In genomic region chr10:3631709-3632330, GRCh38 we compare ENCODE assay signal across 1 cellular context.
TF ChIP-seq lines count a peak whose summit lies in the region.

No MANE protein-coding gene starts in this region.

TF ChIP-seq in K562, 482 proteins besides CTCF, POLR2A, EP300 and RAD21:
- TF ChIP-seq HES1 (IDR thresholded peaks at IDR 0.05; ENCODE audit: low read depth), result no peak
- peak; percentile 57 for TF ChIP-seq EGR1 (conservative IDR thresholded peaks at IDR 0.05)
- no peak for TF ChIP-seq MTA2 (IDR thresholded peaks at IDR 0.05; ENCODE audit: low read depth)
- peak; percentile 41 for TF ChIP-seq FOSL1 (tag; conservative IDR thresholded peaks at IDR 0.05)
- TF ChIP-seq ZNF668 (CRISPR knock-in tag; IDR thresholded peaks at IDR 0.05), result no peak
- peak; percentile 28; the same call in 1 of the 2 replicates for TF ChIP-seq ATF3 (IDR thresholded peaks at IDR 0.05)
- TF ChIP-seq ATF3 (CRISPR knock-in tag; conservative IDR thresholded peaks at IDR 0.05), result no peak
TF ChIP-seq in K562: peak in this region for 3.
